Comparison of ENCODE assay signal across 26 cellular contexts in the genomic region with DNA sequence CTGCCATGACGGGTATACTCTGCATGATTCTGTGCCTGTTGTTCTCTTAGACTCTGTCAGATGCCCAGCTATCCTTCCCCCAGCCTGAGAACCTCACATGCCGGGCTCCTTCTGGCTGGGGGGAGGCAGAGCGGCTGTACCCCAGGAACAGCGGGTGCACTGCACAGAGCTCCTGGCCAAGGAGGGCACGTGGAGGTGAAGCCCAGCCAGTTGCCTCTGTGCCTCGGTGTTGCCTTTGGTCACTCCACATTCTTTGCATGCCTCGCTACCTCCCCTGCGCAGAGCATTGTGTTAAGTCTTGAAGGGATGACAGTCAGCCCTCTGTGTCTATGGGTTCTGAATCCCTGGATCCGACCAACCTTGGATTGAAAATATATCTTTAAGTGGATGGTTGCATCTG.
"Had no signal": no experiment of that assay in that cellular context is flagged by ENCODE, and none has a peak within 500 bp of the region (broad histone marks: within the 10 kb centered on the region; RNA-seq: fewer than 3 reads in every experiment).

No MANE protein-coding gene starts in this region.

- H3K27me3 ChIP-seq: ovary, upper lobe of left lung had no signal

- H3K4me3 ChIP-seq: left lung, ovary, psoas muscle, upper lobe of left lung had no signal

- H3K4me1 Mint-ChIP-seq: activated CD4-positive, alpha-beta T cell treated with anti-CD3 and anti-CD28 coated beads, Interleukin-2, amount 10 ng/mL, durations not matched to agents 7 days and 5 days; activated CD8-positive, alpha-beta memory T cell treated with anti-CD3 and anti-CD28 coated beads, Interleukin-2, amount 10 ng/mL, durations not matched to agents 7 days and 5 days; brain; natural killer cell had no signal

- H3K4me1 ChIP-seq: foreskin keratinocyte, left lung, psoas muscle, upper lobe of left lung had no signal

- DNase-seq: activated CD4-positive, alpha-beta T cell treated with anti-CD3 and anti-CD28 coated beads, Interleukin-2, amount 10 ng/mL, durations not matched to agents 7 days and 5 days; activated CD4-positive, CD25-positive, alpha-beta regulatory T cell treated with anti-CD3 and anti-CD28 coated beads, Interleukin-2, amount 50 U/mL, for 72 hours; activated CD8-positive, alpha-beta memory T cell treated with anti-CD3 and anti-CD28 coated beads, Interleukin-2, amount 10 ng/mL, durations not matched to agents 7 days and 5 days; activated CD8-positive, alpha-beta T cell treated with anti-CD3 and anti-CD28 coated beads for 36 hours; activated T-cell treated with anti-CD3 and anti-CD28 coated beads for 4 hours; caudate nucleus; effector CD4-positive, alpha-beta T cell; foreskin keratinocyte; hypothalamus; left lung; mammary epithelial cell; midbrain; natural killer cell; ovary; psoas muscle; right cardiac atrium; stimulated activated CD4-positive, alpha-beta T cell treated with anti-CD3 and anti-CD28 coated beads, Interleukin-12 subunit alpha, Interleukin-12 subunit beta, amount 100 ng/mL, for 4 hours; stimulated activated CD4-positive, alpha-beta T cell treated with anti-CD3 and anti-CD28 coated beads, Interleukin-4, amount 100 ng/mL, for 4 hours; stimulated activated naive CD8-positive, alpha-beta T cell treated with anti-CD3 and anti-CD28 coated beads, Interleukin-15, Interleukin-2, amounts not matched to agents 100 U/mL and 50 U/mL, for 24 hours; SW 1271; T-helper 17 cell; upper lobe of left lung had no signal

- ATAC-seq: activated CD8-positive, alpha-beta memory T cell treated with anti-CD3 and anti-CD28 coated beads, Interleukin-2, amount 10 ng/mL, durations not matched to agents 7 days and 5 days; activated CD8-positive, alpha-beta T cell treated with anti-CD3 and anti-CD28 coated beads for 36 hours; activated naive CD4-positive, alpha-beta T cell treated with anti-CD3 and anti-CD28 coated beads, Interleukin-2, amount 50 U/mL, for 72 hours; foreskin keratinocyte; left lung; natural killer cell; psoas muscle; stimulated activated naive CD8-positive, alpha-beta T cell treated with anti-CD3 and anti-CD28 coated beads, Interleukin-15, Interleukin-2, amounts not matched to agents 100 U/mL and 50 U/mL, for 24 hours; T-helper 17 cell had no signal

- H3K36me3 Mint-ChIP-seq: activated CD8-positive, alpha-beta memory T cell treated with anti-CD3 and anti-CD28 coated beads, Interleukin-2, amount 10 ng/mL, durations not matched to agents 7 days and 5 days; activated naive CD4-positive, alpha-beta T cell treated with anti-CD3 and anti-CD28 coated beads, Interleukin-2, amount 50 U/mL, for 72 hours; natural killer cell had no signal

- H3K27me3 Mint-ChIP-seq: brain; dendritic cell treated with granulocyte-macrophage colony-stimulating factor and Interleukin-4, amounts not matched to agents 40 ng/mL and 50 ng/mL, for 4 days had no signal

- H3K27ac ChIP-seq: foreskin keratinocyte, left lung, neutrophil, ovary, psoas muscle, upper lobe of left lung had no signal

- H3K27ac Mint-ChIP-seq: activated CD4-positive, alpha-beta T cell treated with anti-CD3 and anti-CD28 coated beads, Interleukin-2, amount 10 ng/mL, durations not matched to agents 7 days and 5 days; activated CD8-positive, alpha-beta memory T cell treated with anti-CD3 and anti-CD28 coated beads, Interleukin-2, amount 10 ng/mL, durations not matched to agents 7 days and 5 days; activated CD8-positive, alpha-beta T cell treated with anti-CD3 and anti-CD28 coated beads for 36 hours; activated naive CD4-positive, alpha-beta T cell treated with anti-CD3 and anti-CD28 coated beads, Interleukin-2, amount 50 U/mL, for 72 hours; dendritic cell treated with granulocyte-macrophage colony-stimulating factor and Interleukin-4, amounts not matched to agents 40 ng/mL and 50 ng/mL, for 4 days; natural killer cell; T-helper 17 cell had no signal

- H3K9me3 Mint-ChIP-seq: activated CD4-positive, alpha-beta T cell treated with anti-CD3 and anti-CD28 coated beads, Interleukin-2, amount 10 ng/mL, durations not matched to agents 7 days and 5 days; activated CD8-positive, alpha-beta T cell treated with anti-CD3 and anti-CD28 coated beads for 36 hours; activated naive CD4-positive, alpha-beta T cell treated with anti-CD3 and anti-CD28 coated beads, Interleukin-2, amount 50 U/mL, for 72 hours; brain; dendritic cell treated with granulocyte-macrophage colony-stimulating factor and Interleukin-4, amounts not matched to agents 40 ng/mL and 50 ng/mL, for 4 days; natural killer cell had no signal

- H3K4me3 Mint-ChIP-seq: activated CD4-positive, alpha-beta T cell treated with anti-CD3 and anti-CD28 coated beads, Interleukin-2, amount 10 ng/mL, durations not matched to agents 7 days and 5 days; activated CD8-positive, alpha-beta memory T cell treated with anti-CD3 and anti-CD28 coated beads, Interleukin-2, amount 10 ng/mL, durations not matched to agents 7 days and 5 days; activated CD8-positive, alpha-beta T cell treated with anti-CD3 and anti-CD28 coated beads for 36 hours; brain; dendritic cell treated with granulocyte-macrophage colony-stimulating factor and Interleukin-4, amounts not matched to agents 40 ng/mL and 50 ng/mL, for 4 days; natural killer cell; T-helper 17 cell had no signal

- H3K36me3 ChIP-seq: left lung, neutrophil, ovary, upper lobe of left lung had no signal

- H3K9me3 ChIP-seq: left lung, neutrophil, ovary, psoas muscle, upper lobe of left lung had no signal
